Comparison of ENCODE assay signal across 26 cellular contexts in genomic region chr5:15938961-15939360, GRCh38.
DNase-seq lines count a peak whose midpoint lies in the region; ATAC-seq, FAIRE-seq and TF ChIP-seq lines count a peak whose summit lies in the region.
"Had no signal": no experiment of that assay in that cellular context is flagged by ENCODE, and none has a peak within 500 bp of the region (broad histone marks: within the 10 kb centered on the region; RNA-seq: fewer than 3 reads in every experiment).

No MANE protein-coding gene starts in this region.

- H3K9me3 Mint-ChIP-seq in natural killer cell, result peaks cover 11 to 15% of the 10 kb centered on the region in 2 donors

- WGBS in small intestine, 3 donors, result 52 to 80% (median 59%) methylated on average over 1 of the region's 1 CpG

- ATAC-seq in natural killer cell, result no peak
- ATAC-seq: activated T-cell treated with anti-CD3 and anti-CD28 coated beads, Interleukin-2, amount 50 U/mL, for 4 hours; left lobe of liver; right lobe of liver; stimulated activated effector memory CD8-positive, alpha-beta T cell treated with anti-CD3 and anti-CD28 coated beads, Interleukin-12 subunit alpha, Interleukin-12 subunit beta, amount 100 ng/mL, for 72 hours had no signal

- intact Hi-C loops in natural killer cell (cut with micrococcal nuclease), result no loop called here

- H3K27ac Mint-ChIP-seq in natural killer cell, result no peak overlapping the region
- H3K27ac Mint-ChIP-seq: CD4-positive, alpha-beta T cell; nephron; stimulated activated effector memory CD8-positive, alpha-beta T cell treated with anti-CD3 and anti-CD28 coated beads, Interleukin-12 subunit alpha, Interleukin-12 subunit beta, amount 100 ng/mL, for 72 hours; T-helper 2 cell treated with Interferon-gamma antibody and Interleukin-4, amounts not matched to agents 5 μg/mL and 100 μg/mL, for 36 hours had no signal

- H3K4me1 Mint-ChIP-seq in natural killer cell, result no peaks in the 10 kb centered on the region
- H3K4me1 Mint-ChIP-seq: stimulated activated effector memory CD8-positive, alpha-beta T cell treated with anti-CD3 and anti-CD28 coated beads, Interleukin-12 subunit alpha, Interleukin-12 subunit beta, amount 100 ng/mL, for 72 hours had no signal

- no peak overlapping the region for H3K4me3 Mint-ChIP-seq in natural killer cell
- H3K4me3 Mint-ChIP-seq: activated T-cell treated with anti-CD3 and anti-CD28 coated beads, Interleukin-2, amount 50 U/mL, for 4 hours; CD4-positive, alpha-beta T cell; nephron; stimulated activated effector memory CD8-positive, alpha-beta T cell treated with anti-CD3 and anti-CD28 coated beads, Interleukin-12 subunit alpha, Interleukin-12 subunit beta, amount 100 ng/mL, for 72 hours; T-helper 2 cell treated with Interferon-gamma antibody and Interleukin-4, amounts not matched to agents 5 μg/mL and 100 μg/mL, for 36 hours had no signal

- H3K36me3 ChIP-seq in SJSA1 (peaks cover 49% of the 10 kb centered on the region), small intestine (ENCODE audit: control insufficient read depth in 2 of 2, insufficient read depth in 2 of 2, low read length in 2 of 2) (no peaks in the 10 kb centered on the region)
- H3K36me3 ChIP-seq: right lobe of liver, uterus had no signal

- FAIRE-seq in small intestine (lab: Jason Lieb, UNC), result no peak
- FAIRE-seq: G401.6 had no signal

- peaks cover 16% of the 10 kb centered on the region for H3K4me1 ChIP-seq in SJSA1 (replicated peaks)
- no peaks in the 10 kb centered on the region for H3K4me1 ChIP-seq in small intestine (ENCODE audit: control insufficient read depth in 2 of 2, insufficient read depth in 1 of 2, low read depth in 1 of 2, low read length in 1 of 2)
- H3K4me1 ChIP-seq: adrenal gland, right lobe of liver, uterus had no signal

- H3K27me3 ChIP-seq in SJSA1 (replicated peaks) (no peaks in the 10 kb centered on the region), small intestine (ENCODE audit: control insufficient read depth in 2 of 2, insufficient read depth in 2 of 2, low read length in 2 of 2) (no peaks in the 10 kb centered on the region)
- H3K27me3 ChIP-seq: adrenal gland, right lobe of liver, uterus had no signal

- H3K27ac ChIP-seq in SJSA1 (peak overlapping the region; percentile 35; the same call in 1 of the 2 replicates), small intestine (ENCODE audit: low read depth in 1 of 2, low read length in 1 of 2) (no peak overlapping the region)
- H3K27ac ChIP-seq: adrenal gland, right lobe of liver, uterus had no signal

- DNase-seq in GM04504 (ENCODE audit: low read depth) (peak; percentile 68), SJSA1 (ENCODE audit: low read depth in 1 of 2, low spot score in 2 of 2) (peak in 1 of 2 experiments; percentile 57), fibroblast of gingiva (ENCODE audit: low read depth) (peak; percentile 55), renal cortical epithelial cell (ENCODE audit: low read depth) (peak; percentile 18), NCI-H748 treated with DMSO at 0.1 percent for 48 hours (lab: John Stamatoyannopoulos, UW) (no peak), NCI-H187 (lab: John Stamatoyannopoulos, UW) (no peak), small intestine (no peak), natural killer cell (no peak)
- DNase-seq: activated CD4-positive, alpha-beta T cell treated with anti-CD3 and anti-CD28 coated beads, Interleukin-2, amount 50 U/mL, for 1 hour; activated T-cell treated with anti-CD3 and anti-CD28 coated beads, Interleukin-2, amount 50 U/mL, for 4 hours; adrenal gland; CD4-positive, alpha-beta T cell; effector CD4-positive, alpha-beta T cell; head of caudate nucleus; Karpas-422; NCI-H1694; NCI-H524 treated with DMSO at 0.1 percent for 48 hours; right lobe of liver; RPMI8226; stimulated activated CD4-positive, alpha-beta T cell treated with anti-CD3 and anti-CD28 coated beads, Interleukin-4, amount 100 ng/mL, for 4 hours; uterus had no signal

- H3K9me3 ChIP-seq in SJSA1 (replicated peaks) (no peaks in the 10 kb centered on the region), small intestine (ENCODE audit: control insufficient read depth, low read depth) (no peaks in the 10 kb centered on the region)
- H3K9me3 ChIP-seq: adrenal gland, right lobe of liver, uterus had no signal

- peaks cover 8% of the 10 kb centered on the region for H3K36me3 Mint-ChIP-seq in natural killer cell
- H3K36me3 Mint-ChIP-seq: stimulated activated effector memory CD8-positive, alpha-beta T cell treated with anti-CD3 and anti-CD28 coated beads, Interleukin-12 subunit alpha, Interleukin-12 subunit beta, amount 100 ng/mL, for 72 hours had no signal

- H3K4me3 ChIP-seq in SJSA1 (no peak overlapping the region), small intestine (ENCODE audit: low read depth in 1 of 2, low read length in 2 of 2) (no peak overlapping the region)
- H3K4me3 ChIP-seq: adrenal gland, right lobe of liver, uterus had no signal

- no peak for TF ChIP-seq CTCF in natural killer cell (IDR thresholded peaks at IDR 0.05)

- H3K27me3 Mint-ChIP-seq in natural killer cell (ENCODE audit: low read depth in 2 of 2), result no peaks in the 10 kb centered on the region
- H3K27me3 Mint-ChIP-seq: CD4-positive, alpha-beta T cell had no signal

Comparison
In these comparisons a context has a peak if more than half of its experiments do, and no peak if none do; other contexts are left out.
1. DNase-seq: peak in GM04504 (single experiment), fibroblast of gingiva (single experiment) and renal cortical epithelial cell (single experiment); none in NCI-H748 treated with DMSO at 0.1 percent for 48 hours (single experiment), NCI-H187 (0 of 2), small intestine (single experiment) and natural killer cell (single experiment).